Comparison of ENCODE assay signal across 8 cellular contexts in the genomic region with DNA sequence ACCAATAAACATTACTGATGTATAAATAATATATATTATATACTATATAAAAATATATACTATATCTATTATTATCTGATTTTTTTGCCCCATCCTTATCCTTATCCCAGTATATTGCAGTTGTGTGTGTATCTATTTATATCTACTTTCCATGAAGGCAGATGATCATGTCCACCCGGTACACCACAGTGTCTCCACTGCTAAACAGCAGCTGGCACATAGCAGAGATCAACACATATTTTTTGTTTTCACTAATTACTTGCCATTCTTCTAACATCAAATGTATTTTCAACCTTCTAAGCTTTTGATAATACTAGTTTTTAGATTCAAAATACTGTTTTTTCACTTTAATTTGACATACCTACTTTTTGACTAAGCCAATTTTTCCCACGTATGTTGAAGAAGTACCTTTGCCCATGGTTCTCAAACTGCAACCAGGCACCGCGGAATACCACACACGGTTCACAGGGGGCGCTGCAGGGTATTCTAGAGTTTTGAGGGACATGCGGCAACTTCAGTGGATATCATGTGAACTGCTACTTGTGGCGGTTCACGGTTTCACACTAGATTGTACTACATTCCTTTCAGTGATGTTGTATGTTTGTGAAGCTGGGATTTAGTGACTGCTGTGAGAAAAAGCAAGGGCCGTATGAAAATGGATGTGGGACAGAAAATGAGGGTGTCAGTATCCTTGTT.
DNase-seq lines count a peak whose midpoint lies in the region; ATAC-seq, FAIRE-seq and TF ChIP-seq lines count a peak whose summit lies in the region.

No MANE protein-coding gene starts in this region.

- ATAC-seq in HG03097 (IDR thresholded peaks at IDR 0.05; ENCODE audit: low FRiP score, unreplicated experiment) (peak; percentile 84), HG03439 (IDR thresholded peaks at IDR 0.05; ENCODE audit: unreplicated experiment) (no peak), GM21737 (IDR thresholded peaks at IDR 0.05; ENCODE audit: unreplicated experiment) (no peak)

- peak; percentile 24 for DNase-seq in ACHN
- DNase-seq in GM13977 (ENCODE audit: low spot score), result no peak
- peak; percentile 73 for DNase-seq in iPS-NIHi7 (ENCODE audit: extremely low spot score)
- no peak for DNase-seq in RCC 7860 (ENCODE audit: low spot score)

- TF ChIP-seq CTCF in GM13977 (IDR thresholded peaks at IDR 0.05; ENCODE audit: extremely low read depth, insufficient read depth, missing control alignments), result peak; percentile 53

- in situ Hi-C loops in ACHN (cut with HindIII; ENCODE audit: low pct_ligation_motif_present, low pct_unique_long_range_greater_than_20kb, low sequenced_read_pairs), result no loop called here
- in situ Hi-C loops in GM13977 (cut with MboI; ENCODE audit: low pct_unique_long_range_greater_than_20kb, low sequenced_read_pairs, unreplicated experiment), result no loop called here

- FAIRE-seq in TTC549 (lab: Jason Lieb, UNC), result peak; percentile 33
- no peak for FAIRE-seq in RCC 7860 (lab: Jason Lieb, UNC)

Comparison
In these comparisons a context has a peak if more than half of its experiments do, and no peak if none do; other contexts are left out.
1. DNase-seq: peak in ACHN (single experiment) and iPS-NIHi7 (single experiment); none in GM13977 (single experiment) and RCC 7860 (single experiment).